28 cellular contexts compared by ENCODE assay signal in genomic region chr12:131613678-131614077, GRCh38.
DNase-seq lines count a peak whose midpoint lies in the region; ATAC-seq and TF ChIP-seq lines count a peak whose summit lies in the region.
"Had no signal": no experiment of that assay in that cellular context is flagged by ENCODE, and none has a peak within 500 bp of the region (broad histone marks: within the 10 kb centered on the region; RNA-seq: fewer than 3 reads in every experiment).

No MANE protein-coding gene starts in this region.

- H3K36me3 ChIP-seq in H7 (replicated peaks; ENCODE audit: control insufficient read depth, insufficient read depth, low read length), result no peaks in the 10 kb centered on the region
- H3K36me3 ChIP-seq: heart left ventricle, right lobe of liver, suprapubic skin had no signal

- H3K4me1 Mint-ChIP-seq in activated B cell treated with CpG ODN at 0.5 μM for 24 hours, result peaks cover 2% of the 10 kb centered on the region
- peaks cover 2 to 17% of the 10 kb centered on the region in 2 donors for H3K4me1 Mint-ChIP-seq in stimulated activated naive B cell treated with anti-CD40 and anti-IgM and Interleukin-4, amounts not matched to agents 10 μg/mL and 1 μg/mL and 100 μg/mL, for 72 hours
- H3K4me1 Mint-ChIP-seq: stimulated activated memory B cell treated with anti-CD40 and anti-IgM and Interleukin-4, amounts not matched to agents 10 μg/mL and 1 μg/mL and 100 μg/mL, for 72 hours had no signal

- H3K27me3 Mint-ChIP-seq in activated B cell treated with CpG ODN at 0.5 μM for 24 hours, result peaks cover 25% of the 10 kb centered on the region
- H3K27me3 Mint-ChIP-seq in stimulated activated naive B cell treated with anti-CD40 and anti-IgM and Interleukin-4, amounts not matched to agents 10 μg/mL and 1 μg/mL and 100 μg/mL, for 72 hours, result peaks cover 18 to 44% of the 10 kb centered on the region in 2 donors

- POLR2A ChIA-PET in activated B cell treated with CpG ODN at 0.5 μM for 24 hours (lab: Charles Lee), result no interaction called here

- no peak overlapping the region for H3K4me3 ChIP-seq in H7 (ENCODE audit: insufficient read depth, low read depth, low read length)
- H3K4me3 ChIP-seq: coronary artery, heart left ventricle, lung, right lobe of liver, SK-N-MC, suprapubic skin had no signal

- H3K9me3 Mint-ChIP-seq in activated B cell treated with CpG ODN at 0.5 μM for 24 hours, result no peaks in the 10 kb centered on the region
- H3K9me3 Mint-ChIP-seq in stimulated activated naive B cell treated with anti-CD40 and anti-IgM and Interleukin-4, amounts not matched to agents 10 μg/mL and 1 μg/mL and 100 μg/mL, for 72 hours, result no peaks in the 10 kb centered on the region
- H3K9me3 Mint-ChIP-seq: CD4-positive, CD25-positive, alpha-beta regulatory T cell; stimulated activated memory B cell treated with anti-CD40 and anti-IgM and Interleukin-4, amounts not matched to agents 10 μg/mL and 1 μg/mL and 100 μg/mL, for 72 hours had no signal

- H3K4me3 Mint-ChIP-seq in activated B cell treated with CpG ODN at 0.5 μM for 24 hours, result no peak overlapping the region
- no peak overlapping the region for H3K4me3 Mint-ChIP-seq in stimulated activated naive B cell treated with anti-CD40 and anti-IgM and Interleukin-4, amounts not matched to agents 10 μg/mL and 1 μg/mL and 100 μg/mL, for 72 hours
- H3K4me3 Mint-ChIP-seq: activated CD8-positive, alpha-beta T cell treated with anti-CD3 and anti-CD28 coated beads, Interleukin-2, amount 10 ng/mL, durations not matched to agents 7 days and 5 days; activated naive CD8-positive, alpha-beta T cell; CD4-positive, CD25-positive, alpha-beta regulatory T cell; stimulated activated memory B cell treated with anti-CD40 and anti-IgM and Interleukin-4, amounts not matched to agents 10 μg/mL and 1 μg/mL and 100 μg/mL, for 72 hours had no signal

- intact Hi-C loops in activated B cell treated with CpG ODN at 0.5 μM for 24 hours (cut with micrococcal nuclease), result no loop called here

- no peak for TF ChIP-seq CTCF in activated B cell treated with CpG ODN at 0.5 μM for 24 hours (IDR thresholded peaks at IDR 0.05)

- DNase-seq in DMS53 (lab: John Stamatoyannopoulos, UW), result peak; percentile 13
- DNase-seq in DMS53 treated with DMSO at 0.1 percent for 48 hours (lab: John Stamatoyannopoulos, UW; ENCODE audit: unreplicated experiment), result no peak
- no peak for DNase-seq in activated B cell treated with CpG ODN at 0.5 μM for 24 hours
- DNase-seq in stimulated activated naive B cell treated with anti-CD40 and anti-IgM and Interleukin-4, amounts not matched to agents 10 μg/mL and 1 μg/mL and 100 μg/mL, for 72 hours, result no peak
- DNase-seq in H7, result no peak
- DNase-seq in AG08396 (ENCODE audit: low spot score), result no peak
- DNase-seq: activated CD4-positive, CD25-positive, alpha-beta regulatory T cell treated with anti-CD3 and anti-CD28 coated beads, Interleukin-2, amount 50 U/mL, for 72 hours; activated CD8-positive, alpha-beta T cell treated with anti-CD3 and anti-CD28 coated beads, Interleukin-2, amount 10 ng/mL, durations not matched to agents 7 days and 5 days; activated T-cell treated with anti-CD3 and anti-CD28 coated beads for 4 hours; aorta; CD4-positive, CD25-positive, alpha-beta regulatory T cell; GOT3; kidney glomerular epithelial cell; NCI-H187 treated with DMSO at 0.1 percent for 48 hours; NCI-H2171 treated with DMSO at 0.1 percent for 48 hours; NCI-H510A treated with DMSO at 0.1 percent for 48 hours; NK-92 treated with Interleukin-12 subunit alpha and Interleukin-12 subunit beta, amount 100 ng/mL, for 24 hours; right lobe of liver; stimulated activated CD4-positive, alpha-beta T cell treated with anti-CD3 and anti-CD28 coated beads, Interleukin-4, amount 100 ng/mL, for 24 hours had no signal

- no peaks in the 10 kb centered on the region for H3K36me3 Mint-ChIP-seq in activated B cell treated with CpG ODN at 0.5 μM for 24 hours (ENCODE audit: low read depth)
- H3K36me3 Mint-ChIP-seq in stimulated activated naive B cell treated with anti-CD40 and anti-IgM and Interleukin-4, amounts not matched to agents 10 μg/mL and 1 μg/mL and 100 μg/mL, for 72 hours, result no peaks in the 10 kb centered on the region
- H3K36me3 Mint-ChIP-seq: activated naive CD8-positive, alpha-beta T cell; CD4-positive, CD25-positive, alpha-beta regulatory T cell; stimulated activated memory B cell treated with anti-CD40 and anti-IgM and Interleukin-4, amounts not matched to agents 10 μg/mL and 1 μg/mL and 100 μg/mL, for 72 hours had no signal

- H3K27me3 ChIP-seq in H7 (ENCODE audit: control insufficient read depth, insufficient read depth, low read length), result no peaks in the 10 kb centered on the region; the same call in 1 of the 2 replicates
- H3K27me3 ChIP-seq: right lobe of liver had no signal

- ATAC-seq in HG03460 (IDR thresholded peaks at IDR 0.05; ENCODE audit: unreplicated experiment) (peak; percentile 46), activated B cell treated with CpG ODN at 0.5 μM for 24 hours (ENCODE audit: low read depth) (peak; percentile 18), HG02610 (IDR thresholded peaks at IDR 0.05; ENCODE audit: unreplicated experiment) (no peak)
- ATAC-seq in stimulated activated naive B cell treated with anti-CD40 and anti-IgM and Interleukin-4, amounts not matched to agents 10 μg/mL and 1 μg/mL and 100 μg/mL, for 72 hours (replicated peaks), result peak; percentile 71 to 82
- ATAC-seq: activated CD8-positive, alpha-beta T cell treated with anti-CD3 and anti-CD28 coated beads, Interleukin-2, amount 10 ng/mL, durations not matched to agents 7 days and 5 days; heart left ventricle; right lobe of liver; stimulated activated memory B cell treated with anti-CD40 and anti-IgM and Interleukin-4, amounts not matched to agents 10 μg/mL and 1 μg/mL and 100 μg/mL, for 72 hours had no signal

- no peak overlapping the region for H3K27ac Mint-ChIP-seq in activated B cell treated with CpG ODN at 0.5 μM for 24 hours
- no peak overlapping the region for H3K27ac Mint-ChIP-seq in stimulated activated naive B cell treated with anti-CD40 and anti-IgM and Interleukin-4, amounts not matched to agents 10 μg/mL and 1 μg/mL and 100 μg/mL, for 72 hours
- H3K27ac Mint-ChIP-seq: activated CD8-positive, alpha-beta T cell treated with anti-CD3 and anti-CD28 coated beads, Interleukin-2, amount 10 ng/mL, durations not matched to agents 7 days and 5 days; activated naive CD8-positive, alpha-beta T cell; stimulated activated memory B cell treated with anti-CD40 and anti-IgM and Interleukin-4, amounts not matched to agents 10 μg/mL and 1 μg/mL and 100 μg/mL, for 72 hours had no signal

- CTCF ChIA-PET in activated B cell treated with CpG ODN at 0.5 μM for 24 hours (lab: Charles Lee), result no interaction called here
